1 cellular context compared by ENCODE assay signal in the genomic region with DNA sequence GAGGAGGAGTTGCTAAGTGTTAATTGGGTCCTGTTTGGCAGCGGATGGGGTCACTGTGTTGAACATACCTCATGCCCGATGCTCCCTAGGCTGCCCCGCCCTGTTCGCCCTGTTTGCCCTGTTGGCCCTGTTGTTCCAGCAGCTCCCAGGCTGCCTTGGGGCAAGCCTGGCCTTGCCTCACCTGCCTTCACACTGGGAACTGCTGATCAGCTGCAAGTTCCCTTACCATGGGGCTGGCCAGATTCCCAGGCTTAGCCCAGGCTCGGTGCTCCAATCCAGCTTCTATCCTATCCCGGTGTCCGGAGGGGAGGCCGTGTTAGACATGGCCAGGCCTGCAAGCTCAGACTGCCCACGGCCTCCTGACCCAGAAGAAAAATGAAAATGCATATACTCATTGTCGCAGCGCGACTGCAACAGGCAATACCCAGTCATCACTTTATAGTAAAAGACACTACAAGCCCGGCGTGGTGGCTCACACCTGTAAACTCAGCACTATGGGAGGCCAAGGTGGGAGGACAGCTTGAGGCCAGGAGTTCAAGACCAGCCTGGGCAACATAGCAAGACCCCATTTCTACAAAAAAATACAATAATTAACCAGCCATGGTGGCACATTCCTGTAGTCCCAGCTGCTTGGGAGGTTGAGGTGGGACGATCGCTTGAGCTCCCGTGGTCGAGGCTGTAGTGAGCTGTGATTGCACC.
TF ChIP-seq lines count a peak whose summit lies in the region.

No MANE protein-coding gene starts in this region.

TF ChIP-seq in HCT116, 20 proteins besides CTCF, POLR2A, EP300 and RAD21:
- TF ChIP-seq EZH2 (IDR thresholded peaks at IDR 0.05) (no peak), ELF1 (IDR thresholded peaks at IDR 0.05; ENCODE audit: borderline replicate concordance, low read depth) (no peak), FOSL1 (IDR thresholded peaks at IDR 0.05; ENCODE audit: low read depth) (no peak), POLR2AphosphoS5 (IDR thresholded peaks at IDR 0.05; ENCODE audit: low read depth, low read length) (no peak), CBX3 (IDR thresholded peaks at IDR 0.05; ENCODE audit: low read depth) (no peak), ZFX (IDR thresholded peaks at IDR 0.05) (no peak), CEBPB (IDR thresholded peaks at IDR 0.05; ENCODE audit: low read depth) (no peak), SP1 (IDR thresholded peaks at IDR 0.05; ENCODE audit: low read depth) (no peak), ZNF274 (IDR thresholded peaks at IDR 0.05; ENCODE audit: low read depth, low read length) (no peak), JUND (IDR thresholded peaks at IDR 0.05) (no peak), SIN3A (IDR thresholded peaks at IDR 0.05; ENCODE audit: low read depth) (no peak), EZH2phosphoT487 (IDR thresholded peaks at IDR 0.05; ENCODE audit: borderline replicate concordance) (no peak), TCF7L2 (IDR thresholded peaks at IDR 0.05; ENCODE audit: borderline replicate concordance, extremely low read depth, insufficient read depth, insufficient read length) (no peak), EGR1 (IDR thresholded peaks at IDR 0.05; ENCODE audit: low read depth) (no peak), YY1 (IDR thresholded peaks at IDR 0.05; ENCODE audit: extremely low read depth, insufficient replicate concordance, low read depth, low read length) (no peak)
- TF ChIP-seq, protein P1, sequence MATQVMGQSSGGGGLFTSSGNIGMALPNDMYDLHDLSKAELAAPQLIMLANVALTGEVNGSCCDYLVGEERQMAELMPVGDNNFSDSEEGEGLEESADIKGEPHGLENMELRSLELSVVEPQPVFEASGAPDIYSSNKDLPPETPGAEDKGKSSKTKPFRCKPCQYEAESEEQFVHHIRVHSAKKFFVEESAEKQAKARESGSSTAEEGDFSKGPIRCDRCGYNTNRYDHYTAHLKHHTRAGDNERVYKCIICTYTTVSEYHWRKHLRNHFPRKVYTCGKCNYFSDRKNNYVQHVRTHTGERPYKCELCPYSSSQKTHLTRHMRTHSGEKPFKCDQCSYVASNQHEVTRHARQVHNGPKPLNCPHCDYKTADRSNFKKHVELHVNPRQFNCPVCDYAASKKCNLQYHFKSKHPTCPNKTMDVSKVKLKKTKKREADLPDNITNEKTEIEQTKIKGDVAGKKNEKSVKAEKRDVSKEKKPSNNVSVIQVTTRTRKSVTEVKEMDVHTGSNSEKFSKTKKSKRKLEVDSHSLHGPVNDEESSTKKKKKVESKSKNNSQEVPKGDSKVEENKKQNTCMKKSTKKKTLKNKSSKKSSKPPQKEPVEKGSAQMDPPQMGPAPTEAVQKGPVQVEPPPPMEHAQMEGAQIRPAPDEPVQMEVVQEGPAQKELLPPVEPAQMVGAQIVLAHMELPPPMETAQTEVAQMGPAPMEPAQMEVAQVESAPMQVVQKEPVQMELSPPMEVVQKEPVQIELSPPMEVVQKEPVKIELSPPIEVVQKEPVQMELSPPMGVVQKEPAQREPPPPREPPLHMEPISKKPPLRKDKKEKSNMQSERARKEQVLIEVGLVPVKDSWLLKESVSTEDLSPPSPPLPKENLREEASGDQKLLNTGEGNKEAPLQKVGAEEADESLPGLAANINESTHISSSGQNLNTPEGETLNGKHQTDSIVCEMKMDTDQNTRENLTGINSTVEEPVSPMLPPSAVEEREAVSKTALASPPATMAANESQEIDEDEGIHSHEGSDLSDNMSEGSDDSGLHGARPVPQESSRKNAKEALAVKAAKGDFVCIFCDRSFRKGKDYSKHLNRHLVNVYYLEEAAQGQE (IDR thresholded peaks at IDR 0.05; ENCODE audit: low read depth): no peak
- TF ChIP-seq, protein P2, sequence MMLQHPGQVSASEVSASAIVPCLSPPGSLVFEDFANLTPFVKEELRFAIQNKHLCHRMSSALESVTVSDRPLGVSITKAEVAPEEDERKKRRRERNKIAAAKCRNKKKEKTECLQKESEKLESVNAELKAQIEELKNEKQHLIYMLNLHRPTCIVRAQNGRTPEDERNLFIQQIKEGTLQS (IDR thresholded peaks at IDR 0.05): no peak
- TF ChIP-seq, protein P3, sequence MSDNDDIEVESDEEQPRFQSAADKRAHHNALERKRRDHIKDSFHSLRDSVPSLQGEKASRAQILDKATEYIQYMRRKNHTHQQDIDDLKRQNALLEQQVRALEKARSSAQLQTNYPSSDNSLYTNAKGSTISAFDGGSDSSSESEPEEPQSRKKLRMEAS (IDR thresholded peaks at IDR 0.05): no peak
- TF ChIP-seq, protein P4, sequence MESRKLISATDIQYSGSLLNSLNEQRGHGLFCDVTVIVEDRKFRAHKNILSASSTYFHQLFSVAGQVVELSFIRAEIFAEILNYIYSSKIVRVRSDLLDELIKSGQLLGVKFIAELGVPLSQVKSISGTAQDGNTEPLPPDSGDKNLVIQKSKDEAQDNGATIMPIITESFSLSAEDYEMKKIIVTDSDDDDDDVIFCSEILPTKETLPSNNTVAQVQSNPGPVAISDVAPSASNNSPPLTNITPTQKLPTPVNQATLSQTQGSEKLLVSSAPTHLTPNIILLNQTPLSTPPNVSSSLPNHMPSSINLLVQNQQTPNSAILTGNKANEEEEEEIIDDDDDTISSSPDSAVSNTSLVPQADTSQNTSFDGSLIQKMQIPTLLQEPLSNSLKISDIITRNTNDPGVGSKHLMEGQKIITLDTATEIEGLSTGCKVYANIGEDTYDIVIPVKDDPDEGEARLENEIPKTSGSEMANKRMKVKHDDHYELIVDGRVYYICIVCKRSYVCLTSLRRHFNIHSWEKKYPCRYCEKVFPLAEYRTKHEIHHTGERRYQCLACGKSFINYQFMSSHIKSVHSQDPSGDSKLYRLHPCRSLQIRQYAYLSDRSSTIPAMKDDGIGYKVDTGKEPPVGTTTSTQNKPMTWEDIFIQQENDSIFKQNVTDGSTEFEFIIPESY (IDR thresholded peaks at IDR 0.05; ENCODE audit: extremely low read depth, insufficient replicate concordance, low read length): no peak
TF ChIP-seq in HCT116: peak in this region for 0.
